ENCODE assay signal across 16 cellular contexts in the genomic region with DNA sequence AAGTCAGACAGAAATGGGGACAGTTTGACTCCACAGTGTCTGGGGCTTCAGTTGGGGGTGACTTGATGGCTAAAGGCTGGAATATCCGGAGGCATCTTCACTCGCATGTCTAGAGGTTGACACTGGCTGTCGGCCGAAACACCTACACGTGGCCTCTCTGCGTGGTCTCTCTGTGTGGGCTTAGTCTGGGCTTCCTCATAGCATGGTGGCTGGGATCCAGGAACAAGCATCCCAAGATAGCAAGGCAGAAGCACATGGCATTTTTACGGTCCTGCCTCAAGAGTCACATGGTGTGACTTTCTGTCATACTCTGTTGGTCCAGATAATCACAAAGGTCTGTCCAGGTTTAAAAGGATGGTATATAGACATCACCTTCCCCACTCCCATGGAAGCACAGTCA. TPM values are rescaled to one million over a fixed set of nuclear protein-coding genes. Genes with fewer than 3 reads are reported as not detected.
DNase-seq lines count a peak whose midpoint lies in the region; ATAC-seq, FAIRE-seq and TF ChIP-seq lines count a peak whose summit lies in the region.
"Had no signal": no experiment of that assay in that cellular context is flagged by ENCODE, and none has a peak within 500 bp of the region (broad histone marks: within the 10 kb centered on the region; RNA-seq: fewer than 3 reads in every experiment).

No MANE protein-coding gene starts in this region.

- H3K23ac ChIP-seq in H1 (ENCODE audit: insufficient read length) = no peak overlapping the region

- in situ Hi-C loops in mammary epithelial cell (cut with MboI; ENCODE audit: low sequenced_read_pairs in 2 of 2) = no loop called here

- peak overlapping the region; percentile 2 for H2AFZ ChIP-seq in mammary epithelial cell (ENCODE audit: low read depth, low read length)
- H2AFZ ChIP-seq in H1 (ENCODE audit: low read length) = no peak overlapping the region

- H3K79me1 ChIP-seq in H1 (ENCODE audit: low read depth, low read length) = peaks cover 12% of the 10 kb centered on the region; the same call in 1 of the 2 replicates

- FAIRE-seq in H1 (lab: Jason Lieb, UNC) = no peak
- FAIRE-seq: GM12891 had no signal

- H3K9me3 ChIP-seq in mammary epithelial cell (replicated peaks; ENCODE audit: insufficient read depth, low read length) = no peaks in the 10 kb centered on the region
- H3K9me3 ChIP-seq in H1 (ENCODE audit: insufficient read depth in 2 of 2, low read depth in 1 of 2, low read length in 1 of 2) = no peaks in the 10 kb centered on the region
- H3K9me3 ChIP-seq in right cardiac atrium (ENCODE audit: control insufficient read depth, low read length) = no peaks in the 10 kb centered on the region

- H2BK20ac ChIP-seq in H1 (ENCODE audit: low read length) = no peak overlapping the region

- no peak for DNase-seq in Right ventricle myocardium superior
- no peak for DNase-seq in cardiac septum (ENCODE audit: low spot score)
- no peak for DNase-seq in mammary epithelial cell
- no peak for DNase-seq in H1 (ENCODE audit: low read depth in 1 of 2, low spot score in 2 of 2)
- peak in 1 of 3 donors; percentile 41 for DNase-seq in right cardiac atrium
- DNase-seq in NCI-H1436 (lab: John Stamatoyannopoulos, UW) = no peak
- DNase-seq in NCI-H82 treated with DMSO at 0.1 percent for 48 hours (lab: John Stamatoyannopoulos, UW; ENCODE audit: unreplicated experiment) = no peak
- DNase-seq in NCI-H1417 treated with DMSO at 0.1 percent for 48 hours (lab: John Stamatoyannopoulos, UW) = no peak
- DNase-seq: ACHN; Calu3; CD4-positive, alpha-beta T cell; DMS 273 treated with DMSO at 0.1 percent for 48 hours; GOT3; HCEC 1CT; HFFc6 had no signal

- H2AK5ac ChIP-seq in H1 (ENCODE audit: low read depth, low read length) = 0 out of 2 replicates have a peak overlapping the region, but pooled peaks have one; percentile 58

- H3K27me3 ChIP-seq in mammary epithelial cell (ENCODE audit: insufficient read depth, low read length) (no peaks in the 10 kb centered on the region), H1 (replicated peaks in 1 of 4; ENCODE audit: control insufficient read depth in 3 of 4, extremely low read depth in 1 of 4, insufficient read depth in 3 of 4, low read length in 3 of 4) (no peaks in the 10 kb centered on the region), right cardiac atrium (ENCODE audit: control insufficient read depth, insufficient read depth) (no peaks in the 10 kb centered on the region)

- 0 out of 2 replicates have a peak overlapping the region, but pooled peaks have one; percentile 9 for H2BK15ac ChIP-seq in H1 (ENCODE audit: low read length)

- no peak overlapping the region for H3K18ac ChIP-seq in H1 (ENCODE audit: extremely low read depth, low read length)

- no peak overlapping the region for H3K27ac ChIP-seq in mammary epithelial cell (ENCODE audit: insufficient read depth, low read depth, low read length)
- peak overlapping the region; percentile 19; the same call in 1 of the 2 replicates for H3K27ac ChIP-seq in H1 (ENCODE audit: low read depth, low read length)
- peak overlapping the region; percentile 42 for H3K27ac ChIP-seq in right cardiac atrium (ENCODE audit: low read length)

- no peak overlapping the region for H3K14ac ChIP-seq in H1 (ENCODE audit: insufficient read length)

- H2BK120ac ChIP-seq in H1 (replicated peaks; ENCODE audit: low read depth, low read length) = no peak overlapping the region

- no peak overlapping the region for H3K4ac ChIP-seq in H1 (replicated peaks; ENCODE audit: insufficient read length, low read depth, low read length)

- CTCF ChIA-PET in mammary epithelial cell (lab: Charles Lee; ENCODE audit: low non-redundant PET) = no interaction called here
- CTCF ChIA-PET in H1 (lab: Charles Lee; ENCODE audit: partially characterized antibody) = interaction anchor here (0.6 to 1.0 kb wide), 3 partner anchors 23 to 595 kb away, joined by 3 to 4 read pairs (median 3); no protein-coding TSS in a partner anchor

- ATAC-seq in Right ventricle myocardium superior (ENCODE audit: poor library complexity) = peak; percentile 79
- ATAC-seq in right cardiac atrium = peak; percentile 47 to 62

- TF ChIP-seq POLR2A in H1 (IDR thresholded peaks at IDR 0.05; ENCODE audit: control extremely low read depth in 1 of 2, low read depth in 2 of 2, low read length in 2 of 2) = no peak

- H3K79me2 ChIP-seq in mammary epithelial cell (ENCODE audit: insufficient read depth, low read length) = no peaks in the 10 kb centered on the region
- peaks cover 8 to 73% of the 10 kb centered on the region in 2 experiments for H3K79me2 ChIP-seq in H1 (ENCODE audit: control insufficient read depth in 1 of 2, insufficient read depth in 2 of 2, low read length in 2 of 2)

- H3K4me2 ChIP-seq in mammary epithelial cell (ENCODE audit: insufficient read depth, low read depth, low read length) (no peak overlapping the region), H1 (ENCODE audit: insufficient read depth in 1 of 2, low read depth in 2 of 2, low read length in 2 of 2) (no peak overlapping the region)

- POLR2A ChIA-PET in H1 (lab: Charles Lee; ENCODE audit: partially characterized antibody) = interaction anchor here (1.3 to 1.4 kb wide), 2 partner anchors 18 to 51 kb away, joined by 3 to 5 read pairs; no protein-coding TSS in a partner anchor

- H3K9ac ChIP-seq in mammary epithelial cell (ENCODE audit: insufficient read depth, low read length) (no peak overlapping the region), H1 (replicated peaks in 1 of 4; ENCODE audit: extremely low read depth in 1 of 4, low read depth in 3 of 4, low read length in 3 of 4) (no peak overlapping the region)

- TF ChIP-seq CTCF in mammary epithelial cell (conservative IDR thresholded peaks at IDR 0.05 in 1 of 2, IDR thresholded peaks at IDR 0.05 in 1 of 2; ENCODE audit: extremely low read depth in 1 of 2, insufficient read depth in 1 of 2, low read depth in 1 of 2, low read length in 2 of 2) (no peak), H1 (IDR thresholded peaks at IDR 0.05; ENCODE audit: control extremely low read depth in 1 of 3, insufficient read depth in 1 of 3, low read depth in 1 of 3, low read length in 3 of 3) (no peak)

- no peak overlapping the region for H2BK5ac ChIP-seq in H1 (ENCODE audit: low read depth, low read length)

- intact Hi-C loops in Right ventricle myocardium superior (cut with DNase I) (no loop called here), cardiac septum (cut with DNase I) (loop anchor here (5.0 kb wide), 1 partner anchor 57 kb away; no protein-coding TSS in a partner anchor), mammary epithelial cell (cut with micrococcal nuclease) (no loop called here), right cardiac atrium (cut with DNase I) (no loop called here)

- H4K91ac ChIP-seq in H1 (replicated peaks; ENCODE audit: insufficient read length, low read length) = no peak overlapping the region

- dilution Hi-C loops in mammary epithelial cell (cut with HindIII; ENCODE audit: low sequenced_read_pairs) = no loop called here

- no peak overlapping the region for H4K5ac ChIP-seq in H1 (ENCODE audit: insufficient read length, low read depth, low read length)

- H4K20me1 ChIP-seq in mammary epithelial cell (ENCODE audit: insufficient read depth, low read length) (no peaks in the 10 kb centered on the region), H1 (replicated peaks in 1 of 2; ENCODE audit: control insufficient read depth in 1 of 2, insufficient read depth in 2 of 2, low read length in 2 of 2) (peaks cover 2 to 3% of the 10 kb centered on the region in 2 experiments)

- H3K4me1 ChIP-seq in mammary epithelial cell (ENCODE audit: insufficient read depth, low read length) = no peaks in the 10 kb centered on the region
- H3K4me1 ChIP-seq in H1 (replicated peaks in 1 of 4; ENCODE audit: control insufficient read depth in 3 of 4, insufficient read depth in 4 of 4, low read length in 3 of 4) = peaks cover 0 to 6% (median 3%) of the 10 kb centered on the region in 4 experiments; a peak in 3 of 7 replicates
- no peaks in the 10 kb centered on the region for H3K4me1 ChIP-seq in right cardiac atrium (ENCODE audit: control insufficient read depth, insufficient read depth, low read length)

- H4K8ac ChIP-seq in H1 (ENCODE audit: extremely low read depth, insufficient read depth, low read length) = no peak overlapping the region

- no peak overlapping the region for H3K56ac ChIP-seq in H1 (replicated peaks; ENCODE audit: insufficient read length, low read depth, low read length)

- BruUV-seq in mammary epithelial cell (replicated peaks; lab: Mats Ljungman, UMichigan) = no TSS peak

- H3K4me3 ChIP-seq in mammary epithelial cell (replicated peaks in 1 of 3; ENCODE audit: insufficient read depth in 1 of 3, low read depth in 2 of 3, low read length in 3 of 3) = no peak overlapping the region
- H3K4me3 ChIP-seq in H1 (ENCODE audit: extremely low read depth in 1 of 4, insufficient read depth in 2 of 4, low read depth in 3 of 4, low read length in 4 of 4) = no peak overlapping the region
- no peak overlapping the region for H3K4me3 ChIP-seq in right cardiac atrium (ENCODE audit: low read length)

- H3K23me2 ChIP-seq in H1 (ENCODE audit: low read depth, low read length) = no peaks in the 10 kb centered on the region

- H2BK12ac ChIP-seq in H1 (ENCODE audit: low read depth, low read length) = no peak overlapping the region

- no peak for TF ChIP-seq EP300 in H1 (IDR thresholded peaks at IDR 0.05; ENCODE audit: borderline replicate concordance in 1 of 2, low read depth in 2 of 2, low read length in 2 of 2)

- 40% methylated on average over 7 of the region's 7 CpGs for WGBS in mammary epithelial cell (ENCODE audit: low coverage, missing lambda C conversion rate)
- 97% methylated on average over 7 of the region's 7 CpGs; no CpG with 5 or more reads in 1 of the 2 experiments for WGBS in H1 (ENCODE audit: extremely low coverage in 1 of 2, insufficient coverage in 1 of 2, insufficient read length in 1 of 2, insufficient replicate concordance in 2 of 2, low coverage in 1 of 2, low lambda C conversion rate in 2 of 2, missing lambda C conversion rate in 1 of 2), 2 experiments
- 50% methylated on average over 7 of the region's 7 CpGs for WGBS in right cardiac atrium

- H3K36me3 ChIP-seq in mammary epithelial cell (ENCODE audit: insufficient read depth, low read length) (no peaks in the 10 kb centered on the region), H1 (ENCODE audit: control insufficient read depth in 2 of 4, insufficient read depth in 4 of 4, low read length in 3 of 4) (no peaks in the 10 kb centered on the region)

- TF ChIP-seq RAD21 in H1 (IDR thresholded peaks at IDR 0.05 in 1 of 2, conservative IDR thresholded peaks at IDR 0.05 in 1 of 2; ENCODE audit: low read depth in 2 of 2, low read length in 2 of 2) = no peak

RNA-seq across cellular contexts. Expression of a gene that starts 34.5 kb away (rescaled TPM):
- total RNA-seq in Right ventricle myocardium superior (34.1 TPM), cardiac septum (69.4 TPM), mammary epithelial cell (10 to 100 TPM; 16.1 to 30.5 TPM), right cardiac atrium (10 to 100 TPM; 32.7 to 38.3 (median 34.4) TPM)
- polyA plus RNA-seq in mammary epithelial cell (6.7 TPM), H1 (2011; rRNA removed) (19.8 and 27.4 TPM in 2 replicates), right cardiac atrium (15.8 TPM)
- 25.8 TPM for polyA minus RNA-seq in mammary epithelial cell
- 77.9 and 78.0 TPM in 2 replicates for total RNA-seq in H1 (2021; fragmentation: NEBNext Ultra II Directional; extraction: Animal tissue kit (Norgen Biotek cat#: 25700))
- 35.7 TPM for polyA plus RNA-seq in H1 (2011; cell fraction: cytosol; rRNA removed)
- 52.0 TPM for polyA plus RNA-seq in H1 (2011; cell fraction: nucleus; rRNA removed)
- 36.7 to 49.8 TPM (median 41.1 TPM) in 4 replicates for polyA plus RNA-seq in H1 (2012, experiment 1 of 2)
- 1.9 TPM for polyA plus RNA-seq in H1 (2012, experiment 2 of 2)
- polyA plus RNA-seq in H1 (2013, experiment 1 of 2) = 28.1 TPM
- 28.5 TPM for polyA plus RNA-seq in H1 (2013, experiment 2 of 2)
- polyA minus RNA-seq in H1 (2011; rRNA and poly(A)+ RNA removed) = 127 and 157 TPM in 2 replicates
- polyA minus RNA-seq in H1 (2011; cell fraction: cytosol; rRNA and poly(A)+ RNA removed) = 60.6 TPM
- polyA minus RNA-seq in H1 (2011; cell fraction: nucleus; rRNA and poly(A)+ RNA removed) = 129 TPM
- total RNA-seq: CD4-positive, alpha-beta T cell had no signal
